In the genomic region with DNA sequence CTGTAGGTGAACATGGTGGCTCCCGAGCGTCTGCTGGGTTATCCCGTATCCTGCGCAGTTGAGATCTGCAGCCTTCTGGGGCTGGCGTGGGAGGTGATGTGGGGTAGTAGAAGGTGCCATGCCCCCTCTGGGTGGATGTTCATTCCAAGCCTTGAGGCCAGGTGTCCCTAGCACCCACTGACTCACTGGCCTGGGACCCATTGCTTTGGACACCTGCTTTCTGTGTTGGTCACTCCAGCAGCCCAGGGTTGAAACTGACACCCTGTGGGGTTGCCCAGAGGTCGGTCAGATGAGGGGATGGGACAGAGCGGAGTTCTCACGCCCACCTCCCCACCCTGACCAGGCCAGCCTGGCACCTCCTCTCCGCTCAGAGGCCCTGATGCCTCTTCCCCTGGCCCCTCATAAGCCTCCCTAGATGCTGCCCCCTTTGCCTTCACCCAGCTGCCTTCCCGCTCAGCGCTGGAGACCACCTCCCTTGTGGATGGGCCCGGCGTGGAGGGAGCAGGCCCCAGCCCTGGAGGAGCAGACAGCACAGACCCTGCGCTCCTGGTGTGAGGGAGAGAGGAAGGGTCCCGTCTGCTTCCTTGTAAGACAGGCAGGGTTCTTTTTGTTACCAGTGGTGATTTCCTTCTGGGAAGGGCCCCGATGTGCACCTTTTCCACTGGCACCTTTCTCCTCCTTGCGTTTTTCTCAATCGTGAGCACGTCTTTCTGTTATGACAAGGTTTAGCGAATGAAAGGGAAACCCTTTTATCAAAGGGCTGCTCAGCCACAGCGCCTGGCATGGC, we compare ENCODE assay signal across 27 cellular contexts. TPM values are rescaled to one million over a fixed set of nuclear protein-coding genes. Genes with fewer than 3 reads are reported as not detected.
"Had no signal": no experiment of that assay in that cellular context is flagged by ENCODE, and none has a peak within 500 bp of the region (broad histone marks: within the 10 kb centered on the region; RNA-seq: fewer than 3 reads in every experiment).

No MANE protein-coding gene starts in this region.

- ATAC-seq: activated CD8-positive, alpha-beta memory T cell treated with anti-CD3 and anti-CD28 coated beads, Interleukin-2, amount 10 ng/mL, durations not matched to agents 7 days and 5 days; activated T-helper 17 cell treated with anti-CD3 and anti-CD28 coated beads, Interleukin-2, amount 50 U/mL, for 72 hours; left lobe of liver; WTC11 had no signal

- H3K9me3 ChIP-seq: esophagus squamous epithelium, ovary had no signal

- H3K36me3 ChIP-seq: cardiac muscle cell, esophagus squamous epithelium, neural progenitor cell, ovary had no signal

- H3K27me3 ChIP-seq: cardiac muscle cell, ovary had no signal

- H3K27ac ChIP-seq: cardiac muscle cell, esophagus squamous epithelium, neural progenitor cell, ovary, skin epidermis had no signal

- H2AFZ ChIP-seq: neural progenitor cell had no signal

- H3K4me3 Mint-ChIP-seq: activated CD4-positive, alpha-beta memory T cell treated with anti-CD3 and anti-CD28 coated beads for 36 hours; activated CD8-positive, alpha-beta memory T cell treated with anti-CD3 and anti-CD28 coated beads, Interleukin-2, amount 10 ng/mL, durations not matched to agents 7 days and 5 days; activated naive CD8-positive, alpha-beta T cell treated with anti-CD3 and anti-CD28 coated beads, Interleukin-2, amount 10 ng/mL, durations not matched to agents 7 days and 5 days; activated T-helper 17 cell treated with anti-CD3 and anti-CD28 coated beads, Interleukin-2, amount 50 U/mL, for 72 hours; stimulated activated naive CD8-positive, alpha-beta T cell treated with anti-CD3 and anti-CD28 coated beads, Interleukin-15, amount 100 ng/mL, for 72 hours; T-helper 2 cell treated with Interferon-gamma antibody and Interleukin-4, amounts not matched to agents 5 μg/mL and 100 μg/mL, for 36 hours; type B pancreatic cell; WTC11 had no signal

- H3K4me1 Mint-ChIP-seq: activated CD8-positive, alpha-beta memory T cell treated with anti-CD3 and anti-CD28 coated beads, Interleukin-2, amount 10 ng/mL, durations not matched to agents 7 days and 5 days; activated naive CD8-positive, alpha-beta T cell treated with anti-CD3 and anti-CD28 coated beads, Interleukin-2, amount 10 ng/mL, durations not matched to agents 7 days and 5 days; activated T-helper 17 cell treated with anti-CD3 and anti-CD28 coated beads, Interleukin-2, amount 50 U/mL, for 72 hours; WTC11 had no signal

- H3K4me2 ChIP-seq: neural progenitor cell had no signal

- H3K4me3 ChIP-seq: cardiac muscle cell, esophagus squamous epithelium, neural progenitor cell, ovary, skin epidermis had no signal

- H3K9me3 Mint-ChIP-seq: activated CD4-positive, alpha-beta memory T cell treated with anti-CD3 and anti-CD28 coated beads for 36 hours; activated naive CD8-positive, alpha-beta T cell treated with anti-CD3 and anti-CD28 coated beads, Interleukin-2, amount 10 ng/mL, durations not matched to agents 7 days and 5 days; activated T-helper 17 cell treated with anti-CD3 and anti-CD28 coated beads, Interleukin-2, amount 50 U/mL, for 72 hours; neural progenitor cell; stimulated activated naive CD8-positive, alpha-beta T cell treated with anti-CD3 and anti-CD28 coated beads, Interleukin-15, amount 100 ng/mL, for 72 hours; T-helper 2 cell treated with Interferon-gamma antibody and Interleukin-4, amounts not matched to agents 5 μg/mL and 100 μg/mL, for 36 hours had no signal

- H3K27ac Mint-ChIP-seq: activated CD4-positive, alpha-beta memory T cell treated with anti-CD3 and anti-CD28 coated beads for 36 hours; activated CD8-positive, alpha-beta memory T cell treated with anti-CD3 and anti-CD28 coated beads, Interleukin-2, amount 10 ng/mL, durations not matched to agents 7 days and 5 days; activated naive CD8-positive, alpha-beta T cell treated with anti-CD3 and anti-CD28 coated beads, Interleukin-2, amount 10 ng/mL, durations not matched to agents 7 days and 5 days; activated T-helper 17 cell treated with anti-CD3 and anti-CD28 coated beads, Interleukin-2, amount 50 U/mL, for 72 hours; naive B cell; neural progenitor cell; stimulated activated naive CD8-positive, alpha-beta T cell treated with anti-CD3 and anti-CD28 coated beads, Interleukin-15, amount 100 ng/mL, for 72 hours; T-helper 2 cell treated with Interferon-gamma antibody and Interleukin-4, amounts not matched to agents 5 μg/mL and 100 μg/mL, for 36 hours; type B pancreatic cell; WTC11 had no signal

- H3K36me3 Mint-ChIP-seq: activated CD4-positive, alpha-beta memory T cell treated with anti-CD3 and anti-CD28 coated beads for 36 hours; activated CD8-positive, alpha-beta memory T cell treated with anti-CD3 and anti-CD28 coated beads, Interleukin-2, amount 10 ng/mL, durations not matched to agents 7 days and 5 days; activated naive CD8-positive, alpha-beta T cell treated with anti-CD3 and anti-CD28 coated beads, Interleukin-2, amount 10 ng/mL, durations not matched to agents 7 days and 5 days; neural progenitor cell; type B pancreatic cell; WTC11 had no signal

- DNase-seq: activated CD4-positive, alpha-beta memory T cell treated with anti-CD3 and anti-CD28 coated beads for 36 hours; activated CD4-positive, alpha-beta T cell treated with anti-CD3 and anti-CD28 coated beads for 4 hours; activated CD8-positive, alpha-beta memory T cell treated with anti-CD3 and anti-CD28 coated beads, Interleukin-2, amount 10 ng/mL, durations not matched to agents 7 days and 5 days; activated naive CD4-positive, alpha-beta T cell; activated naive CD8-positive, alpha-beta T cell treated with anti-CD3 and anti-CD28 coated beads, Interleukin-2, amount 10 ng/mL, durations not matched to agents 7 days and 5 days; activated T-cell treated with anti-CD3 and anti-CD28 coated beads, Interleukin-2, amount 50 U/mL, for 1 hour; amygdala; dermis blood vessel endothelial cell; effector memory CD4-positive, alpha-beta T cell; esophagus squamous epithelium; hippocampal formation; mammary epithelial cell; midbrain; naive B cell; ovary; stimulated activated CD4-positive, alpha-beta T cell treated with anti-CD3 and anti-CD28 coated beads, Interleukin-15, amount 100 ng/mL, for 24 hours; stimulated activated CD4-positive, alpha-beta T cell treated with anti-CD3 and anti-CD28 coated beads, Interleukin-2, amount 100 ng/mL, for 48 hours; stimulated activated naive CD8-positive, alpha-beta T cell treated with anti-CD3 and anti-CD28 coated beads, Interleukin-15, amount 100 ng/mL, for 72 hours had no signal

- H3K9ac ChIP-seq: neural progenitor cell had no signal

RNA-seq across cellular contexts. Expression of gene DOK7, which starts 2.0 kb away (rescaled TPM):
- total RNA-seq: activated CD4-positive, alpha-beta memory T cell treated with anti-CD3 and anti-CD28 coated beads for 36 hours; activated CD8-positive, alpha-beta memory T cell treated with anti-CD3 and anti-CD28 coated beads, Interleukin-2, amount 10 ng/mL, durations not matched to agents 7 days and 5 days; activated naive CD8-positive, alpha-beta T cell treated with anti-CD3 and anti-CD28 coated beads, Interleukin-2, amount 10 ng/mL, durations not matched to agents 7 days and 5 days; activated T-helper 17 cell treated with anti-CD3 and anti-CD28 coated beads, Interleukin-2, amount 50 U/mL, for 72 hours had no signal

RNA-seq across cellular contexts. Expression of gene HGFAC, which starts 23.3 kb away (rescaled TPM):
- total RNA-seq: activated CD4-positive, alpha-beta memory T cell treated with anti-CD3 and anti-CD28 coated beads for 36 hours; activated CD8-positive, alpha-beta memory T cell treated with anti-CD3 and anti-CD28 coated beads, Interleukin-2, amount 10 ng/mL, durations not matched to agents 7 days and 5 days; activated naive CD8-positive, alpha-beta T cell treated with anti-CD3 and anti-CD28 coated beads, Interleukin-2, amount 10 ng/mL, durations not matched to agents 7 days and 5 days; activated T-helper 17 cell treated with anti-CD3 and anti-CD28 coated beads, Interleukin-2, amount 50 U/mL, for 72 hours; mammary epithelial cell; pulmonary artery endothelial cell had no signal
